In the genomic region with DNA sequence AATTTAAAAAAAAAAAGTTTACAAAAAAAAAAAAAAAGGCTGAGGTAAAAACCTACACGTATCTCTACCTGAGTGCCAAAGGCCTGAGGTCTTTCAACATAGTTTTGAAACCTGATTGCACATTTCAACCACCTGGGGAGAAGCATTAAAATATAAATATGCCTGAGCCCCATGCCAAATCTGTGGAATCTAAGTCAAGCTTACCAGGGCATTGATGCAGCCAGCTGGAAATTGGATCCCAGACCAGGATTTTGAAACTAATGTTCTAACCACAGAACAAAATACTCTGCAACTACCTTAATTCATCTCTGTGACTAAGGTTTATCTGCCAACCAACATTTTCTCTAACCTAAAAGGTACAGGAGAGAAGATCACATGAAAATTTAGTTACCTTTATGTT, we compare ENCODE assay signal across 1 cellular context.
TF ChIP-seq lines count a peak whose summit lies in the region.

No MANE protein-coding gene starts in this region.

TF ChIP-seq in SK-N-SH treated with all-trans-retinoic acid at 6 μM for 48 hours, 23 proteins besides CTCF, POLR2A, EP300 and RAD21 (continued from another document):
- TF ChIP-seq, protein P1, sequence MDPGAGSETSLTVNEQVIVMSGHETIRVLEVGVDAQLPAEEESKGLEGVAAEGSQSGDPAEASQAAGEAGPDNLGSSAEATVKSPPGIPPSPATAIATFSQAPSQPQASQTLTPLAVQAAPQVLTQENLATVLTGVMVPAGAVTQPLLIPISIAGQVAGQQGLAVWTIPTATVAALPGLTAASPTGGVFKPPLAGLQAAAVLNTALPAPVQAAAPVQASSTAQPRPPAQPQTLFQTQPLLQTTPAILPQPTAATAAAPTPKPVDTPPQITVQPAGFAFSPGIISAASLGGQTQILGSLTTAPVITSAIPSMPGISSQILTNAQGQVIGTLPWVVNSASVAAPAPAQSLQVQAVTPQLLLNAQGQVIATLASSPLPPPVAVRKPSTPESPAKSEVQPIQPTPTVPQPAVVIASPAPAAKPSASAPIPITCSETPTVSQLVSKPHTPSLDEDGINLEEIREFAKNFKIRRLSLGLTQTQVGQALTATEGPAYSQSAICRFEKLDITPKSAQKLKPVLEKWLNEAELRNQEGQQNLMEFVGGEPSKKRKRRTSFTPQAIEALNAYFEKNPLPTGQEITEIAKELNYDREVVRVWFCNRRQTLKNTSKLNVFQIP (CRISPR knock-in tag; IDR thresholded peaks at IDR 0.05; ENCODE audit: borderline replicate concordance, low read depth): no peak
